1 cellular context compared by ENCODE assay signal in the genomic region with DNA sequence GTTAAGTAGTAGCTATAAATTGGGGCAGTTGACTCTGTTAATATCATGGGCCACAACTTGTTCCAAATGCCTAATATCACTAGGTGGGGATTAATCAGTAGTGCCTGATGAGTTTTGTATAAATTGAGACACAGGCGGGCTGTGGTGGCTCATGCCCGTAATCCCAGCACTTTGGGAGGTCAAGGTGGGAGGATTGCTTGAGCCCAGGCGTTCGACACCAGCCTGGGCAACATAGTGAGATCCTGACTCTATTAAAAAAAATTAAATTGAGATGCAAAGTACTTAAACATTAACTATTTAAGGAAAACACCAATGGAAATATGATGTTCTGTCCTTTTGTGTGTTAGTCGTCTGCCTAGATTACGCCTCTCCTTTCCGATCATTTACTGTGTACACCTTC.
A peak's percentile ranks its signal among the peaks of the same experiment; 100 is the strongest.
TF ChIP-seq lines count a peak whose summit lies in the region.

No MANE protein-coding gene starts in this region.

TF ChIP-seq in HepG2, 621 proteins besides CTCF, POLR2A, EP300 and RAD21:
- TF ChIP-seq ZNF652 (CRISPR knock-in tag; IDR thresholded peaks at IDR 0.05; ENCODE audit: borderline replicate concordance, low read depth): 0 out of 2 replicates have a peak, but pooled peaks have one; percentile 12
- TF ChIP-seq ZNF83 (CRISPR knock-in tag; IDR thresholded peaks at IDR 0.05; ENCODE audit: borderline replicate concordance): no peak
- TF ChIP-seq ZNF121 (CRISPR knock-in tag; IDR thresholded peaks at IDR 0.05): peak; percentile 77
